1 cellular context compared by ENCODE assay signal in the genomic region with DNA sequence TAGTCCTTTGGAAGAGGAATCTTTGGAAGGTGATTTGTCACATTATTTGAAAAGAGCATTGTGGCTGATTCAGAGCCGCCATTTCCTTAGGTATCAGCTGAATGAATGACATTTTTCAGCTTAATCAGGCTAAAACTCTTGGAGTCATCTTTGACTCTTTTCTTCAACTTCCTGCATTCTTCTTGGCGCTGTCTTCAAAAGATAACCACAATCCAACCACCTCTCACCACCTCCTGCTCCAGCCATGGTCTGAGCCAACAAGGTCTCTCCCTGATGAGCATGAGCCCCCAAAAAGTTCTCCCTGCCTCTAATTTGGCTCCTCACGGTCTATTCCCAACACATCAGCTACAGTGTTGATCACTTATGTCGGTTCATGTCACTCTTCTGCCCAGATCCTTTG.
TF ChIP-seq lines count a peak whose summit lies in the region.

No MANE protein-coding gene starts in this region.

TF ChIP-seq in K562, 482 proteins besides CTCF, POLR2A, EP300 and RAD21 (continued from another document and continues in another):
- TF ChIP-seq, protein P1, sequence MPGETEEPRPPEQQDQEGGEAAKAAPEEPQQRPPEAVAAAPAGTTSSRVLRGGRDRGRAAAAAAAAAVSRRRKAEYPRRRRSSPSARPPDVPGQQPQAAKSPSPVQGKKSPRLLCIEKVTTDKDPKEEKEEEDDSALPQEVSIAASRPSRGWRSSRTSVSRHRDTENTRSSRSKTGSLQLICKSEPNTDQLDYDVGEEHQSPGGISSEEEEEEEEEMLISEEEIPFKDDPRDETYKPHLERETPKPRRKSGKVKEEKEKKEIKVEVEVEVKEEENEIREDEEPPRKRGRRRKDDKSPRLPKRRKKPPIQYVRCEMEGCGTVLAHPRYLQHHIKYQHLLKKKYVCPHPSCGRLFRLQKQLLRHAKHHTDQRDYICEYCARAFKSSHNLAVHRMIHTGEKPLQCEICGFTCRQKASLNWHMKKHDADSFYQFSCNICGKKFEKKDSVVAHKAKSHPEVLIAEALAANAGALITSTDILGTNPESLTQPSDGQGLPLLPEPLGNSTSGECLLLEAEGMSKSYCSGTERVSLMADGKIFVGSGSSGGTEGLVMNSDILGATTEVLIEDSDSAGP (CRISPR knock-in tag; IDR thresholded peaks at IDR 0.05), result no peak
- TF ChIP-seq FOXK1 (CRISPR knock-in tag; IDR thresholded peaks at IDR 0.05; ENCODE audit: borderline replicate concordance), result no peak
- TF ChIP-seq ZNF121 (CRISPR knock-in tag; conservative IDR thresholded peaks at IDR 0.05), result no peak
- TF ChIP-seq ZNF143 (CRISPR knock-in tag; IDR thresholded peaks at IDR 0.05), result no peak
- TF ChIP-seq JUN (IDR thresholded peaks at IDR 0.05; ENCODE audit: borderline replicate concordance, low read depth, low read length), result no peak
- no peak for TF ChIP-seq JUN (CRISPR knock-in tag; IDR thresholded peaks at IDR 0.05; ENCODE audit: borderline replicate concordance)
- TF ChIP-seq CBX2 (IDR thresholded peaks at IDR 0.05; ENCODE audit: insufficient read depth, low read length, poor library complexity, severe bottlenecking), result no peak
- no peak for TF ChIP-seq BRF1 (IDR thresholded peaks at IDR 0.05; ENCODE audit: borderline replicate concordance, extremely low read depth, insufficient read length)
- TF ChIP-seq TAL1 (IDR thresholded peaks at IDR 0.05), result peak; percentile 56; the same call in 1 of the 2 replicates
- no peak for TF ChIP-seq ZNF780A (CRISPR knock-in tag; IDR thresholded peaks at IDR 0.05)
- no peak for TF ChIP-seq SETDB1 (IDR thresholded peaks at IDR 0.05; ENCODE audit: low read length)
- peak; percentile 77 for TF ChIP-seq TEAD4 (IDR thresholded peaks at IDR 0.05; ENCODE audit: low read length)
- TF ChIP-seq TEAD4 (CRISPR knock-in tag; IDR thresholded peaks at IDR 0.05; ENCODE audit: borderline replicate concordance), result no peak
- TF ChIP-seq, protein P2, sequence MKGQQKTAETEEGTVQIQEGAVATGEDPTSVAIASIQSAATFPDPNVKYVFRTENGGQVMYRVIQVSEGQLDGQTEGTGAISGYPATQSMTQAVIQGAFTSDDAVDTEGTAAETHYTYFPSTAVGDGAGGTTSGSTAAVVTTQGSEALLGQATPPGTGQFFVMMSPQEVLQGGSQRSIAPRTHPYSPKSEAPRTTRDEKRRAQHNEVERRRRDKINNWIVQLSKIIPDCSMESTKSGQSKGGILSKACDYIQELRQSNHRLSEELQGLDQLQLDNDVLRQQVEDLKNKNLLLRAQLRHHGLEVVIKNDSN (CRISPR knock-in tag; IDR thresholded peaks at IDR 0.05), result no peak
- no peak for TF ChIP-seq TAF7 (tag; IDR thresholded peaks at IDR 0.05)
- TF ChIP-seq, protein P3, sequence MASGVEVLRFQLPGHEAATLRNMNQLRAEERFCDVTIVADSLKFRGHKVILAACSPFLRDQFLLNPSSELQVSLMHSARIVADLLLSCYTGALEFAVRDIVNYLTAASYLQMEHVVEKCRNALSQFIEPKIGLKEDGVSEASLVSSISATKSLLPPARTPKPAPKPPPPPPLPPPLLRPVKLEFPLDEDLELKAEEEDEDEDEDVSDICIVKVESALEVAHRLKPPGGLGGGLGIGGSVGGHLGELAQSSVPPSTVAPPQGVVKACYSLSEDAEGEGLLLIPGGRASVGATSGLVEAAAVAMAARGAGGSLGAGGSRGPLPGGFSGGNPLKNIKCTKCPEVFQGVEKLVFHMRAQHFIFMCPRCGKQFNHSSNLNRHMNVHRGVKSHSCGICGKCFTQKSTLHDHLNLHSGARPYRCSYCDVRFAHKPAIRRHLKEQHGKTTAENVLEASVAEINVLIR (CRISPR knock-in tag; IDR thresholded peaks at IDR 0.05), result no peak
- no peak for TF ChIP-seq MCM7 (IDR thresholded peaks at IDR 0.05)
- no peak for TF ChIP-seq ZNF354B (CRISPR knock-in tag; IDR thresholded peaks at IDR 0.05)
- no peak for TF ChIP-seq PHF21A (IDR thresholded peaks at IDR 0.05; ENCODE audit: borderline replicate concordance, low read depth)
- TF ChIP-seq ILK (tag; IDR thresholded peaks at IDR 0.05; ENCODE audit: borderline replicate concordance, low read depth), result no peak
- peak; percentile 81 for TF ChIP-seq CBFA2T3 (IDR thresholded peaks at IDR 0.05)
- no peak for TF ChIP-seq POU5F1 (IDR thresholded peaks at IDR 0.05; ENCODE audit: borderline replicate concordance, low read depth, low read length, partially characterized antibody)
- TF ChIP-seq RBM17 (IDR thresholded peaks at IDR 0.05; ENCODE audit: borderline replicate concordance, low read depth, low read length), result no peak
- TF ChIP-seq PURB (CRISPR knock-in tag; IDR thresholded peaks at IDR 0.05; ENCODE audit: low read depth), result no peak
- no peak for TF ChIP-seq FOXM1 (IDR thresholded peaks at IDR 0.05; ENCODE audit: low read depth)
- TF ChIP-seq FOXM1 (CRISPR knock-in tag; IDR thresholded peaks at IDR 0.05; ENCODE audit: low read depth), result no peak
- no peak for TF ChIP-seq ZNF766 (CRISPR knock-in tag; conservative IDR thresholded peaks at IDR 0.05)
- TF ChIP-seq DMBX1 (CRISPR knock-in tag; IDR thresholded peaks at IDR 0.05; ENCODE audit: borderline replicate concordance), result no peak
- TF ChIP-seq COPS2 (conservative IDR thresholded peaks at IDR 0.05), result no peak
- 0 out of 2 replicates have a peak, but pooled peaks have one; percentile 36 for TF ChIP-seq ZNF592 (IDR thresholded peaks at IDR 0.05)
- TF ChIP-seq BHLHE40 (IDR thresholded peaks at IDR 0.05; ENCODE audit: low read length), result no peak
- TF ChIP-seq CSDE1 (IDR thresholded peaks at IDR 0.05), result no peak
- TF ChIP-seq SMARCB1 (IDR thresholded peaks at IDR 0.05; ENCODE audit: insufficient read length, low read depth), result no peak
- TF ChIP-seq ARID1B (IDR thresholded peaks at IDR 0.05), result peak; percentile 75
- TF ChIP-seq, protein P4, sequence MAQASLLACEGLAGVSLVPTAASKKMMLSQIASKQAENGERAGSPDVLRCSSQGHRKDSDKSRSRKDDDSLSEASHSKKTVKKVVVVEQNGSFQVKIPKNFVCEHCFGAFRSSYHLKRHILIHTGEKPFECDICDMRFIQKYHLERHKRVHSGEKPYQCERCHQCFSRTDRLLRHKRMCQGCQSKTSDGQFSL (CRISPR knock-in tag; IDR thresholded peaks at IDR 0.05), result no peak
- TF ChIP-seq, protein P4 (tag; IDR thresholded peaks at IDR 0.05), result no peak
- TF ChIP-seq NBN (IDR thresholded peaks at IDR 0.05; ENCODE audit: low read depth), result no peak
- no peak for TF ChIP-seq BCLAF1 (IDR thresholded peaks at IDR 0.05; ENCODE audit: borderline replicate concordance in 1 of 2, control insufficient read depth in 1 of 2, low read depth in 2 of 2, low read length in 1 of 2)
- TF ChIP-seq OTX1 (CRISPR knock-in tag; IDR thresholded peaks at IDR 0.05), result no peak
- no peak for TF ChIP-seq PRMT5 (CRISPR knock-in tag; IDR thresholded peaks at IDR 0.05)
- TF ChIP-seq HNRNPLL (IDR thresholded peaks at IDR 0.05; ENCODE audit: low read depth, low read length, poor library complexity, severe bottlenecking), result no peak
- no peak for TF ChIP-seq KAT2B (IDR thresholded peaks at IDR 0.05; ENCODE audit: low read depth, low read length)
- TF ChIP-seq, protein P5, sequence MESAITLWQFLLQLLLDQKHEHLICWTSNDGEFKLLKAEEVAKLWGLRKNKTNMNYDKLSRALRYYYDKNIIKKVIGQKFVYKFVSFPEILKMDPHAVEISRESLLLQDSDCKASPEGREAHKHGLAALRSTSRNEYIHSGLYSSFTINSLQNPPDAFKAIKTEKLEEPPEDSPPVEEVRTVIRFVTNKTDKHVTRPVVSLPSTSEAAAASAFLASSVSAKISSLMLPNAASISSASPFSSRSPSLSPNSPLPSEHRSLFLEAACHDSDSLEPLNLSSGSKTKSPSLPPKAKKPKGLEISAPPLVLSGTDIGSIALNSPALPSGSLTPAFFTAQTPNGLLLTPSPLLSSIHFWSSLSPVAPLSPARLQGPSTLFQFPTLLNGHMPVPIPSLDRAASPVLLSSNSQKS (CRISPR knock-in tag; IDR thresholded peaks at IDR 0.05), result no peak
- no peak for TF ChIP-seq CAMTA2 (CRISPR knock-in tag; conservative IDR thresholded peaks at IDR 0.05)
- TF ChIP-seq, protein P6, sequence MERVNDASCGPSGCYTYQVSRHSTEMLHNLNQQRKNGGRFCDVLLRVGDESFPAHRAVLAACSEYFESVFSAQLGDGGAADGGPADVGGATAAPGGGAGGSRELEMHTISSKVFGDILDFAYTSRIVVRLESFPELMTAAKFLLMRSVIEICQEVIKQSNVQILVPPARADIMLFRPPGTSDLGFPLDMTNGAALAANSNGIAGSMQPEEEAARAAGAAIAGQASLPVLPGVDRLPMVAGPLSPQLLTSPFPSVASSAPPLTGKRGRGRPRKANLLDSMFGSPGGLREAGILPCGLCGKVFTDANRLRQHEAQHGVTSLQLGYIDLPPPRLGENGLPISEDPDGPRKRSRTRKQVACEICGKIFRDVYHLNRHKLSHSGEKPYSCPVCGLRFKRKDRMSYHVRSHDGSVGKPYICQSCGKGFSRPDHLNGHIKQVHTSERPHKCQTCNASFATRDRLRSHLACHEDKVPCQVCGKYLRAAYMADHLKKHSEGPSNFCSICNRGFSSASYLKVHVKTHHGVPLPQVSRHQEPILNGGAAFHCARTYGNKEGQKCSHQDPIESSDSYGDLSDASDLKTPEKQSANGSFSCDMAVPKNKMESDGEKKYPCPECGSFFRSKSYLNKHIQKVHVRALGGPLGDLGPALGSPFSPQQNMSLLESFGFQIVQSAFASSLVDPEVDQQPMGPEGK (CRISPR knock-in tag; IDR thresholded peaks at IDR 0.05; ENCODE audit: borderline replicate concordance), result no peak
- TF ChIP-seq ZNF263 (CRISPR knock-in tag; IDR thresholded peaks at IDR 0.05; ENCODE audit: borderline replicate concordance), result no peak
- no peak for TF ChIP-seq SIX5 (IDR thresholded peaks at IDR 0.05; ENCODE audit: borderline replicate concordance in 1 of 2, insufficient read depth in 1 of 2, low read depth in 1 of 2, low read length in 2 of 2)
- no peak for TF ChIP-seq TGIF2 (CRISPR knock-in tag; IDR thresholded peaks at IDR 0.05)
- TF ChIP-seq, protein P7, sequence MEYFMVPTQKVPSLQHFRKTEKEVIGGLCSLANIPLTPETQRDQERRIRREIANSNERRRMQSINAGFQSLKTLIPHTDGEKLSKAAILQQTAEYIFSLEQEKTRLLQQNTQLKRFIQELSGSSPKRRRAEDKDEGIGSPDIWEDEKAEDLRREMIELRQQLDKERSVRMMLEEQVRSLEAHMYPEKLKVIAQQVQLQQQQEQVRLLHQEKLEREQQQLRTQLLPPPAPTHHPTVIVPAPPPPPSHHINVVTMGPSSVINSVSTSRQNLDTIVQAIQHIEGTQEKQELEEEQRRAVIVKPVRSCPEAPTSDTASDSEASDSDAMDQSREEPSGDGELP (CRISPR knock-in tag; IDR thresholded peaks at IDR 0.05; ENCODE audit: borderline replicate concordance), result no peak
- TF ChIP-seq SMARCE1 (IDR thresholded peaks at IDR 0.05), result no peak
- no peak for TF ChIP-seq FOS (IDR thresholded peaks at IDR 0.05; ENCODE audit: extremely low read depth, insufficient read length)
- TF ChIP-seq TCF3 (CRISPR knock-in tag; IDR thresholded peaks at IDR 0.05), result peak; percentile 68
- no peak for TF ChIP-seq RBM25 (IDR thresholded peaks at IDR 0.05; ENCODE audit: low read depth, low read length, severe bottlenecking)
